ENCODE assay signal across 1 cellular context in the genomic region with DNA sequence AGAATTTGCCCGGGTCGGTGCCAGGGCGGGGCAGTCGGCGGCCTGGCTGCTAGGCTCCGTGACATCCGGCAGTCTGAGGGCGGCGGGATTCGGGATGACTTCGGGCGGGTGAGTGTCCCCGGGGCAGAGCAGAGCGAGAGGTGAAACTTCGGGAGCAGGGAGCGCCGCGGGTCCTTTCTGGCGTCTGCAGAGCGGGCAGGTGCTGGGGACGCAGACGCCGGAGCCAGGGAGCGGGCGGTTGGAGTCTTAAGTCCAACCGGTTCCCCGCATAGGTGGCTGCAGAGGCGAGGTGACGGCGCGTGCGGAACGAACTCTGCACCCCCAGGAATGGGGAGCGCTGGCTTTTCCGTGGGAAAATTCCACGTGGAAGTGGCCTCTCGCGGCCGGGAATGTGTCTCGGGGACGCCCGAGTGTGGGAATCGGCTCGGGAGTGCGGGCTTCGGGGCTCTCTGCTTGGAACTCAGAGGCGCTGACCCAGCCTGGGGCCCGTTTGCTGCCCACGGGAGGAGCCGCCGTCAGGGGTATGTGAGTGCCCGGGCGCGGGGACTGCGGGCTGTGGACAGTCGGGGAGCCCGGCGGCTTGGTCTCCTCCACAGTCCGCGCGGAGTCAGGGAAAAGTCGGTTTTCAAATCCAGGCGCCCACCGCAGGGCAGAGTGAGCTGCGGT.
TF ChIP-seq lines count a peak whose summit lies in the region.

A gene with protein sequence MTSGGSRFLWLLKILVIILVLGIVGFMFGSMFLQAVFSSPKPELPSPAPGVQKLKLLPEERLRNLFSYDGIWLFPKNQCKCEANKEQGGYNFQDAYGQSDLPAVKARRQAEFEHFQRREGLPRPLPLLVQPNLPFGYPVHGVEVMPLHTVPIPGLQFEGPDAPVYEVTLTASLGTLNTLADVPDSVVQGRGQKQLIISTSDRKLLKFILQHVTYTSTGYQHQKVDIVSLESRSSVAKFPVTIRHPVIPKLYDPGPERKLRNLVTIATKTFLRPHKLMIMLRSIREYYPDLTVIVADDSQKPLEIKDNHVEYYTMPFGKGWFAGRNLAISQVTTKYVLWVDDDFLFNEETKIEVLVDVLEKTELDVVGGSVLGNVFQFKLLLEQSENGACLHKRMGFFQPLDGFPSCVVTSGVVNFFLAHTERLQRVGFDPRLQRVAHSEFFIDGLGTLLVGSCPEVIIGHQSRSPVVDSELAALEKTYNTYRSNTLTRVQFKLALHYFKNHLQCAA (plus strand): TSS at position 71 of the 666 bp plus-strand sequence. CDS start 24 bp downstream, at position 95.

TF ChIP-seq in HepG2, 621 proteins besides CTCF, POLR2A, EP300 and RAD21 (continued from another document and continues in another):
- TF ChIP-seq, protein P1, sequence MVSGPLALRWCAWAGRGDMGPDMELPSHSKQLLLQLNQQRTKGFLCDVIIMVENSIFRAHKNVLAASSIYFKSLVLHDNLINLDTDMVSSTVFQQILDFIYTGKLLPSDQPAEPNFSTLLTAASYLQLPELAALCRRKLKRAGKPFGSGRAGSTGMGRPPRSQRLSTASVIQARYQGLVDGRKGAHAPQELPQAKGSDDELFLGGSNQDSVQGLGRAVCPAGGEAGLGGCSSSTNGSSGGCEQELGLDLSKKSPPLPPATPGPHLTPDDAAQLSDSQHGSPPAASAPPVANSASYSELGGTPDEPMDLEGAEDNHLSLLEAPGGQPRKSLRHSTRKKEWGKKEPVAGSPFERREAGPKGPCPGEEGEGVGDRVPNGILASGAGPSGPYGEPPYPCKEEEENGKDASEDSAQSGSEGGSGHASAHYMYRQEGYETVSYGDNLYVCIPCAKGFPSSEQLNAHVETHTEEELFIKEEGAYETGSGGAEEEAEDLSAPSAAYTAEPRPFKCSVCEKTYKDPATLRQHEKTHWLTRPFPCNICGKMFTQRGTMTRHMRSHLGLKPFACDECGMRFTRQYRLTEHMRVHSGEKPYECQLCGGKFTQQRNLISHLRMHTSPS (CRISPR knock-in tag; IDR thresholded peaks at IDR 0.05; ENCODE audit: low read depth), result no peak
- TF ChIP-seq ARNTL (CRISPR knock-in tag; IDR thresholded peaks at IDR 0.05), result no peak
- TF ChIP-seq THYN1 (CRISPR knock-in tag; IDR thresholded peaks at IDR 0.05; ENCODE audit: borderline replicate concordance, low read depth), result no peak
- TF ChIP-seq XRCC5 (optimal IDR thresholded peaks at IDR 0.05; ENCODE audit: low read length), result no peak
- TF ChIP-seq CREB1 (IDR thresholded peaks at IDR 0.05), result no peak
- TF ChIP-seq CREB1 (CRISPR knock-in tag; IDR thresholded peaks at IDR 0.05), result no peak
- no peak for TF ChIP-seq FOXO4 (CRISPR knock-in tag; conservative IDR thresholded peaks at IDR 0.05)
- TF ChIP-seq DRAP1 (CRISPR knock-in tag; IDR thresholded peaks at IDR 0.05), result no peak
- TF ChIP-seq BORCS8-MEF2B (CRISPR knock-in tag; IDR thresholded peaks at IDR 0.05), result no peak
- TF ChIP-seq KLF15 (CRISPR knock-in tag; IDR thresholded peaks at IDR 0.05; ENCODE audit: borderline replicate concordance), result no peak
- no peak for TF ChIP-seq ZNF333 (CRISPR knock-in tag; IDR thresholded peaks at IDR 0.05; ENCODE audit: borderline replicate concordance)
- TF ChIP-seq, protein P2, sequence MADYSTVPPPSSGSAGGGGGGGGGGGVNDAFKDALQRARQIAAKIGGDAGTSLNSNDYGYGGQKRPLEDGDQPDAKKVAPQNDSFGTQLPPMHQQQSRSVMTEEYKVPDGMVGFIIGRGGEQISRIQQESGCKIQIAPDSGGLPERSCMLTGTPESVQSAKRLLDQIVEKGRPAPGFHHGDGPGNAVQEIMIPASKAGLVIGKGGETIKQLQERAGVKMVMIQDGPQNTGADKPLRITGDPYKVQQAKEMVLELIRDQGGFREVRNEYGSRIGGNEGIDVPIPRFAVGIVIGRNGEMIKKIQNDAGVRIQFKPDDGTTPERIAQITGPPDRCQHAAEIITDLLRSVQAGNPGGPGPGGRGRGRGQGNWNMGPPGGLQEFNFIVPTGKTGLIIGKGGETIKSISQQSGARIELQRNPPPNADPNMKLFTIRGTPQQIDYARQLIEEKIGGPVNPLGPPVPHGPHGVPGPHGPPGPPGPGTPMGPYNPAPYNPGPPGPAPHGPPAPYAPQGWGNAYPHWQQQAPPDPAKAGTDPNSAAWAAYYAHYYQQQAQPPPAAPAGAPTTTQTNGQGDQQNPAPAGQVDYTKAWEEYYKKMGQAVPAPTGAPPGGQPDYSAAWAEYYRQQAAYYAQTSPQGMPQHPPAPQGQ (CRISPR knock-in tag; IDR thresholded peaks at IDR 0.05; ENCODE audit: borderline replicate concordance), result no peak
- TF ChIP-seq ZNF816 (CRISPR knock-in tag; IDR thresholded peaks at IDR 0.05; ENCODE audit: borderline replicate concordance), result no peak
- peak; percentile 36; the same call in 1 of the 2 replicates for TF ChIP-seq ZNF766 (CRISPR knock-in tag; IDR thresholded peaks at IDR 0.05; ENCODE audit: borderline replicate concordance)
- no peak for TF ChIP-seq NR2F2 (IDR thresholded peaks at IDR 0.05; ENCODE audit: borderline replicate concordance, low read depth)
- no peak for TF ChIP-seq ZNF180 (CRISPR knock-in tag; IDR thresholded peaks at IDR 0.05; ENCODE audit: borderline replicate concordance, low read depth)
- TF ChIP-seq ZNF317 (CRISPR knock-in tag; IDR thresholded peaks at IDR 0.05), result no peak
- no peak for TF ChIP-seq PBX3 (CRISPR knock-in tag; IDR thresholded peaks at IDR 0.05; ENCODE audit: borderline replicate concordance)
- 0 out of 2 replicates have a peak, but pooled peaks have one; percentile 5 for TF ChIP-seq RARA (CRISPR knock-in tag; IDR thresholded peaks at IDR 0.05)
- TF ChIP-seq ZNF207 (IDR thresholded peaks at IDR 0.05; ENCODE audit: borderline replicate concordance), result no peak
- no peak for TF ChIP-seq ZNF678 (CRISPR knock-in tag; IDR thresholded peaks at IDR 0.05)
- TF ChIP-seq, protein P3, sequence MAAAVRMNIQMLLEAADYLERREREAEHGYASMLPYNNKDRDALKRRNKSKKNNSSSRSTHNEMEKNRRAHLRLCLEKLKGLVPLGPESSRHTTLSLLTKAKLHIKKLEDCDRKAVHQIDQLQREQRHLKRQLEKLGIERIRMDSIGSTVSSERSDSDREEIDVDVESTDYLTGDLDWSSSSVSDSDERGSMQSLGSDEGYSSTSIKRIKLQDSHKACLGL (CRISPR knock-in tag; IDR thresholded peaks at IDR 0.05), result peak; percentile 14; the same call in 1 of the 2 replicates
- no peak for TF ChIP-seq ZNF841 (CRISPR knock-in tag; IDR thresholded peaks at IDR 0.05; ENCODE audit: borderline replicate concordance)
- no peak for TF ChIP-seq ZNF639 (CRISPR knock-in tag; conservative IDR thresholded peaks at IDR 0.05)
- TF ChIP-seq ZNF790 (CRISPR knock-in tag; IDR thresholded peaks at IDR 0.05; ENCODE audit: borderline replicate concordance), result no peak
- no peak for TF ChIP-seq ZNF597 (CRISPR knock-in tag; IDR thresholded peaks at IDR 0.05)
- TF ChIP-seq ZNF747 (CRISPR knock-in tag; IDR thresholded peaks at IDR 0.05; ENCODE audit: borderline replicate concordance), result no peak
- no peak for TF ChIP-seq ZNF234 (CRISPR knock-in tag; conservative IDR thresholded peaks at IDR 0.05)
- no peak for TF ChIP-seq PAX8 (CRISPR knock-in tag; IDR thresholded peaks at IDR 0.05; ENCODE audit: borderline replicate concordance)
- peak; percentile 21; the same call in 1 of the 2 replicates for TF ChIP-seq ZNF614 (CRISPR knock-in tag; IDR thresholded peaks at IDR 0.05; ENCODE audit: borderline replicate concordance)
- no peak for TF ChIP-seq TOPORS (CRISPR knock-in tag; IDR thresholded peaks at IDR 0.05)
- no peak for TF ChIP-seq SAFB2 (CRISPR knock-in tag; IDR thresholded peaks at IDR 0.05; ENCODE audit: borderline replicate concordance, low read depth)
- TF ChIP-seq JUND (CRISPR knock-in tag; IDR thresholded peaks at IDR 0.05), result no peak
- no peak for TF ChIP-seq HBP1 (CRISPR knock-in tag; IDR thresholded peaks at IDR 0.05; ENCODE audit: low read depth)
- no peak for TF ChIP-seq E2F5 (CRISPR knock-in tag; conservative IDR thresholded peaks at IDR 0.05)
- no peak for TF ChIP-seq ZNF703 (CRISPR knock-in tag; IDR thresholded peaks at IDR 0.05; ENCODE audit: borderline replicate concordance)
- TF ChIP-seq MAZ (IDR thresholded peaks at IDR 0.05; ENCODE audit: borderline replicate concordance, low read depth, low read length), result no peak
- no peak for TF ChIP-seq MAZ (CRISPR knock-in tag; IDR thresholded peaks at IDR 0.05; ENCODE audit: low read depth)
- no peak for TF ChIP-seq ZNF451 (CRISPR knock-in tag; IDR thresholded peaks at IDR 0.05)
- TF ChIP-seq KMT2A (CRISPR knock-in tag; IDR thresholded peaks at IDR 0.05), result peak; percentile 8; the same call in 1 of the 2 replicates
- no peak for TF ChIP-seq TARDBP (CRISPR knock-in tag; IDR thresholded peaks at IDR 0.05)
- no peak for TF ChIP-seq ZNF280D (CRISPR knock-in tag; IDR thresholded peaks at IDR 0.05)
